ENCODE assay signal across 10 cellular contexts in genomic region chr20:62387993-62388635, GRCh38. TPM values are rescaled to one million over a fixed set of nuclear protein-coding genes. Genes with fewer than 3 reads are reported as not detected.
DNase-seq lines count a peak whose midpoint lies in the region; ATAC-seq and TF ChIP-seq lines count a peak whose summit lies in the region.
"Had no signal": no experiment of that assay in that cellular context is flagged by ENCODE, and none has a peak within 500 bp of the region (broad histone marks: within the 10 kb centered on the region; RNA-seq: fewer than 3 reads in every experiment).

No MANE protein-coding gene starts in this region.

- H3K9me3 ChIP-seq in heart right ventricle (no peaks in the 10 kb centered on the region), adipocyte (ENCODE audit: control insufficient read depth, low read length) (no peaks in the 10 kb centered on the region), liver (ENCODE audit: control insufficient read depth in 4 of 4, low read length in 3 of 4) (no peaks in the 10 kb centered on the region), upper lobe of left lung (no peaks in the 10 kb centered on the region)

- WGBS in heart right ventricle, 2 donors: 76 to 80% methylated on average over 16 of the region's 16 CpGs
- 78% methylated on average over 16 of the region's 16 CpGs for WGBS in liver
- 76 to 77% methylated on average over 16 of the region's 16 CpGs for WGBS in upper lobe of left lung, 2 donors

- H3K4me3 ChIP-seq in heart right ventricle (peak overlapping the region; percentile 76 to 100 (median 92)), adipocyte (ENCODE audit: low read length) (peak overlapping the region; percentile 92), liver (ENCODE audit: low read depth in 1 of 3, low read length in 3 of 3) (peak overlapping the region; percentile 85 to 97 (median 92)), upper lobe of left lung (peak overlapping the region in 3 of 4 donors; percentile 91 to 100 (median 100))

- no peak for TF ChIP-seq RAD21 in liver (IDR thresholded peaks at IDR 0.05)

- H3K4me1 ChIP-seq in heart right ventricle: peaks cover 6 to 32% (median 24%) of the 10 kb centered on the region in 9 donors
- H3K4me1 ChIP-seq in adipocyte (ENCODE audit: control insufficient read depth, insufficient read depth, low read length): peaks cover 15% of the 10 kb centered on the region
- peaks cover 8 to 42% (median 35%) of the 10 kb centered on the region in 4 donors for H3K4me1 ChIP-seq in liver (ENCODE audit: control insufficient read depth in 4 of 4, insufficient read depth in 4 of 4, low read length in 3 of 4)
- H3K4me1 ChIP-seq in upper lobe of left lung: peaks cover 16 to 34% (median 23%) of the 10 kb centered on the region in 4 donors

- DNase-seq in heart right ventricle (no peak), left cardiac atrium (no peak), adipocyte (ENCODE audit: low read depth) (peak; percentile 19), upper lobe of left lung (peak in 1 of 2 donors; percentile 47), NCI-H446 (lab: John Stamatoyannopoulos, UW) (no peak), islet precursor cell (no peak)
- DNase-seq: KG1 had no signal

- TF ChIP-seq CTCF in heart right ventricle (IDR thresholded peaks at IDR 0.05) (no peak), liver (IDR thresholded peaks at IDR 0.05; ENCODE audit: low read depth, low read length, missing input control) (no peak), upper lobe of left lung (IDR thresholded peaks at IDR 0.05) (no peak)

- H3K27ac ChIP-seq in heart right ventricle (peak overlapping the region in 4 of 10 donors; percentile 93 to 99 (median 98)), liver (ENCODE audit: low read depth in 1 of 2, low read length in 2 of 2) (no peak overlapping the region), upper lobe of left lung (peak overlapping the region in 2 of 4 donors; percentile 96 to 97)

- H3K9ac ChIP-seq in adipocyte (ENCODE audit: low read length): peak overlapping the region; percentile 95
- no peak overlapping the region for H3K9ac ChIP-seq in liver (ENCODE audit: low read depth in 1 of 2, low read length in 2 of 2)

- intact Hi-C loops in heart right ventricle (cut with DNase I) (loop anchor here in 7 of 10 donors (2.0 to 10.0 kb wide), 5 partner anchors 85 to 373 kb away; partner anchors contain the start of genes ADRM1 (in 3 of the 7) and MTG2 (in 2 of the 7)), left cardiac atrium (cut with DNase I) (no loop called here)

- H3K27me3 ChIP-seq in heart right ventricle (no peaks in the 10 kb centered on the region), adipocyte (replicated peaks; ENCODE audit: control insufficient read depth, insufficient read depth, low read length) (no peaks in the 10 kb centered on the region), liver (ENCODE audit: control insufficient read depth in 4 of 4, insufficient read depth in 4 of 4, low read length in 3 of 4) (no peaks in the 10 kb centered on the region), upper lobe of left lung (no peaks in the 10 kb centered on the region)

- no peak for ATAC-seq in heart right ventricle
- no peak for ATAC-seq in left cardiac atrium
- ATAC-seq in upper lobe of left lung (ENCODE audit: low FRiP score in 2 of 2): no peak
- ATAC-seq in HG03565 (IDR thresholded peaks at IDR 0.05; ENCODE audit: unreplicated experiment): no peak

- TF ChIP-seq POLR2A in upper lobe of left lung (IDR thresholded peaks at IDR 0.05): no peak

- TF ChIP-seq EP300 in upper lobe of left lung (IDR thresholded peaks at IDR 0.05): no peak

- H3K36me3 ChIP-seq in heart right ventricle: peaks cover 0 to 57% (median 18%) of the 10 kb centered on the region in 9 donors
- peaks cover 22% of the 10 kb centered on the region for H3K36me3 ChIP-seq in adipocyte (ENCODE audit: control insufficient read depth, insufficient read depth, low read length, severe bottlenecking)
- peaks cover 0 to 13% (median 4%) of the 10 kb centered on the region in 4 donors for H3K36me3 ChIP-seq in liver (ENCODE audit: control insufficient read depth in 4 of 4, insufficient read depth in 3 of 4, low read depth in 1 of 4, low read length in 3 of 4)
- peaks cover 2 to 49% (median 25%) of the 10 kb centered on the region in 4 donors for H3K36me3 ChIP-seq in upper lobe of left lung

TF ChIP-seq in liver, 16 proteins besides CTCF, POLR2A, EP300 and RAD21:
- TF ChIP-seq RXRA (IDR thresholded peaks at IDR 0.05): no peak
- TF ChIP-seq REST (IDR thresholded peaks at IDR 0.05): no peak
- no peak for TF ChIP-seq JUND (IDR thresholded peaks at IDR 0.05)
- TF ChIP-seq NR2F2 (IDR thresholded peaks at IDR 0.05): no peak
- TF ChIP-seq FOXA2 (IDR thresholded peaks at IDR 0.05): no peak
- TF ChIP-seq FOXA1 (IDR thresholded peaks at IDR 0.05): no peak
- TF ChIP-seq ATF3 (IDR thresholded peaks at IDR 0.05): no peak

RNA-seq across cellular contexts. Expression of gene RPS21, which starts 1.2 kb away (rescaled TPM):
- total RNA-seq in heart right ventricle: 100 to 1,000 TPM; 512 to 811 (median 576) TPM
- polyA plus RNA-seq in heart right ventricle: 1,000 to 10,000 TPM; 1,609 to 4,111 TPM
- 100 to 1,000 TPM; 733 to 750 TPM for total RNA-seq in left cardiac atrium
- total RNA-seq in liver: 100 to 1,000 TPM; 378 to 499 TPM
- 1,000 to 10,000 TPM in 1 of 2 donors, 100 to 1,000 TPM in 1; 278 to 1,588 TPM for polyA plus RNA-seq in liver
- 1,000 to 10,000 TPM in 3 of 6 donors, 100 to 1,000 TPM in 2, 10 to 100 TPM in 1; 94.6 to 1,381 (median 998) TPM for total RNA-seq in upper lobe of left lung

RNA-seq across cellular contexts. Expression of gene CABLES2, which starts 19.0 kb away (rescaled TPM):
- total RNA-seq in heart right ventricle: 10 to 100 TPM in 2 of 10 donors, 1 to 10 TPM in 8; 5.6 to 11.9 (median 8.0) TPM
- polyA plus RNA-seq in heart right ventricle: 1 to 10 TPM; 2.9 to 6.9 TPM
- 10 to 100 TPM; 20.6 to 25.3 TPM for total RNA-seq in left cardiac atrium
- 1 to 10 TPM; 2.0 to 3.2 TPM for total RNA-seq in liver
- polyA plus RNA-seq in liver: 1 to 10 TPM in 1 of 2 donors, under 1 TPM in 1; 0.92 to 2.0 TPM
- 1 to 10 TPM; 2.2 to 5.2 (median 4.0) TPM for total RNA-seq in upper lobe of left lung

RNA-seq across cellular contexts. Expression of gene LAMA5, which starts 21.0 kb away (rescaled TPM):
- total RNA-seq in heart right ventricle (100 to 1,000 TPM in 1 of 10 donors, 10 to 100 TPM in 9; 53.9 to 146 (median 67.2) TPM), left cardiac atrium (100 to 1,000 TPM in 1 of 2 donors, 10 to 100 TPM in 1; 70.4 to 113 TPM), liver (10 to 100 TPM in 1 of 2 donors, 1 to 10 TPM in 1; 3.6 to 40.2 TPM), upper lobe of left lung (1,000 to 10,000 TPM in 1 of 6 donors, 100 to 1,000 TPM in 5; 176 to 1,019 (median 307) TPM)
- polyA plus RNA-seq in heart right ventricle (100 to 1,000 TPM; 103 to 358 TPM), liver (10 to 100 TPM; 13.4 to 13.9 TPM)

RNA-seq across cellular contexts. Expression of gene RBBP8NL, which starts 39.2 kb away (rescaled TPM):
- not detected for total RNA-seq in heart right ventricle
- polyA plus RNA-seq in heart right ventricle: not detected
- not detected for total RNA-seq in left cardiac atrium
- total RNA-seq in liver: under 1 TPM; under 0.01 to 0.14 TPM
- not detected for polyA plus RNA-seq in liver
- total RNA-seq in upper lobe of left lung: 1 to 10 TPM in 4 of 6 donors, under 1 TPM in 1, not detected in 1; 0.51 to 6.3 (median 1.9) TPM
- total RNA-seq: dermis microvascular lymphatic vessel endothelial cell had no signal

Comparison
In these comparisons a context has a peak if more than half of its experiments do, and no peak if none do; other contexts are left out.
1. intact Hi-C loops: an anchor here in heart right ventricle (2.0 to 10.0 kb wide); none called in left cardiac atrium.